ENCODE assay signal across 19 cellular contexts in genomic region chr5:82331557-82331956, GRCh38.
"Had no signal": no experiment of that assay in that cellular context is flagged by ENCODE, and none has a peak within 500 bp of the region (broad histone marks: within the 10 kb centered on the region; RNA-seq: fewer than 3 reads in every experiment).

No MANE protein-coding gene starts in this region.

- H3K27ac ChIP-seq: epithelial cell of prostate had no signal

- H3K27me3 ChIP-seq: adrenal gland, dorsolateral prefrontal cortex, left lung, stomach had no signal

- DNase-seq: activated CD4-positive, alpha-beta T cell treated with anti-CD3 and anti-CD28 coated beads, Interleukin-2, amount 50 U/mL, for 1 hour; activated CD4-positive, CD25-positive, alpha-beta regulatory T cell treated with anti-CD3 and anti-CD28 coated beads, Interleukin-2, amount 50 U/mL, for 72 hours; activated CD8-positive, alpha-beta memory T cell treated with anti-CD3 and anti-CD28 coated beads for 24 hours; activated CD8-positive, alpha-beta memory T cell treated with anti-CD3 and anti-CD28 coated beads, Interleukin-2, amount 50 U/mL, for 48 hours; activated effector memory CD4-positive, alpha-beta T cell treated with Interleukin-2 at 50 U/mL for 16 hours; activated T-cell treated with anti-CD3 and anti-CD28 coated beads, Interleukin-2, amount 50 U/mL, for 48 hours; adrenal gland; caudate nucleus; dorsolateral prefrontal cortex; endodermal cell; foreskin melanocyte; glutamatergic neuron; kidney; left lung; mucosa of descending colon; naive B cell; stimulated activated CD4-positive, alpha-beta T cell treated with anti-CD3 and anti-CD28 coated beads, Interleukin-4, amount 100 ng/mL, for 24 hours; stomach had no signal

- H3K9me3 ChIP-seq: adrenal gland, left lung, mucosa of descending colon had no signal

- H3K4me3 ChIP-seq: adrenal gland, dorsolateral prefrontal cortex, left lung, mucosa of descending colon, stomach had no signal

- H3K36me3 ChIP-seq: adrenal gland, left lung, stomach had no signal
